In the genomic region with DNA sequence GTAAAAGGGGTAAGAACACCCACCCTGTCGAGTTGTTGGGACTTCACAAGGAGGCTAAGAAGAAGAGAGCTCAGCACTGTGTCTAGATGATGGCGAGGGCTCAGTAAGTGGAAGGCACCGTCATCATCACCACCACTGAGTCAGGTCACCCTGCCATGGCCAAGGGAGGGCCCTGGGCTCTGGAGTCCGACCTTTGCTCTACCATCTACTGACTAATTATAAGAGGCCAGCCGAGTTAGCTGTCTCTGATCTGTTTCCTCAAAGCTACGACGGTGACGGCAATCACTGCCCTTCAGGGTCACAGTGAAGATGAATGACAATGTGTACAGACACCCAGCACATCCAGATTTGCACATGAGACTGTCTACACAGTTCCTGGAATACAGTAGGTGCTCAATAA, we compare ENCODE assay signal across 1 cellular context.
TF ChIP-seq lines count a peak whose summit lies in the region.

No MANE protein-coding gene starts in this region.

TF ChIP-seq in IMR-90, 13 proteins besides CTCF, POLR2A, EP300 and RAD21:
- TF ChIP-seq MXI1 (IDR thresholded peaks at IDR 0.05; ENCODE audit: borderline replicate concordance, low read depth, low read length): no peak
- no peak for TF ChIP-seq BHLHE40 (IDR thresholded peaks at IDR 0.05; ENCODE audit: low read depth, low read length)
- no peak for TF ChIP-seq MAZ (IDR thresholded peaks at IDR 0.05; ENCODE audit: borderline replicate concordance, low read depth, low read length)
- no peak for TF ChIP-seq SMC3 (IDR thresholded peaks at IDR 0.05; ENCODE audit: low read depth, low read length)
- no peak for TF ChIP-seq MAFK (IDR thresholded peaks at IDR 0.05; ENCODE audit: low read depth, low read length)
- TF ChIP-seq, protein P1, sequence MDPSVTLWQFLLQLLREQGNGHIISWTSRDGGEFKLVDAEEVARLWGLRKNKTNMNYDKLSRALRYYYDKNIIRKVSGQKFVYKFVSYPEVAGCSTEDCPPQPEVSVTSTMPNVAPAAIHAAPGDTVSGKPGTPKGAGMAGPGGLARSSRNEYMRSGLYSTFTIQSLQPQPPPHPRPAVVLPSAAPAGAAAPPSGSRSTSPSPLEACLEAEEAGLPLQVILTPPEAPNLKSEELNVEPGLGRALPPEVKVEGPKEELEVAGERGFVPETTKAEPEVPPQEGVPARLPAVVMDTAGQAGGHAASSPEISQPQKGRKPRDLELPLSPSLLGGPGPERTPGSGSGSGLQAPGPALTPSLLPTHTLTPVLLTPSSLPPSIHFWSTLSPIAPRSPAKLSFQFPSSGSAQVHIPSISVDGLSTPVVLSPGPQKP (IDR thresholded peaks at IDR 0.05; ENCODE audit: borderline replicate concordance, low read depth, low read length): no peak
- no peak for TF ChIP-seq NFE2L2 (IDR thresholded peaks at IDR 0.05; ENCODE audit: low read depth, low read length)
- TF ChIP-seq RFX5 (IDR thresholded peaks at IDR 0.05; ENCODE audit: low read depth, low read length): no peak
- no peak for TF ChIP-seq CEBPB (IDR thresholded peaks at IDR 0.05; ENCODE audit: low read depth, low read length)
- TF ChIP-seq FOS (IDR thresholded peaks at IDR 0.05; ENCODE audit: low read depth, low read length): no peak
- TF ChIP-seq CHD1 (IDR thresholded peaks at IDR 0.05; ENCODE audit: low read depth, low read length): no peak
